ENCODE assay signal across 10 cellular contexts in genomic region chr5:100502684-100503083, GRCh38.
"Had no signal": no experiment of that assay in that cellular context is flagged by ENCODE, and none has a peak within 500 bp of the region (broad histone marks: within the 10 kb centered on the region; RNA-seq: fewer than 3 reads in every experiment).

No MANE protein-coding gene starts in this region.

- H3K4me3 ChIP-seq: GM23248, HAP-1, K562 had no signal

- H3K27ac ChIP-seq: GM23248 had no signal

- H2AFZ ChIP-seq: GM23248 had no signal

- ATAC-seq: HCT116, K562 had no signal

- H3K36me3 ChIP-seq: HAP-1 had no signal

- H3K9ac ChIP-seq: GM23248 had no signal

- H3K9me3 ChIP-seq: HAP-1 had no signal

- DNase-seq: GM23248, GOT3, H7, HFFc6, IMR-90, KG1 had no signal

- FAIRE-seq: HTR-8/SVneo, K562 had no signal
